In the genomic region with DNA sequence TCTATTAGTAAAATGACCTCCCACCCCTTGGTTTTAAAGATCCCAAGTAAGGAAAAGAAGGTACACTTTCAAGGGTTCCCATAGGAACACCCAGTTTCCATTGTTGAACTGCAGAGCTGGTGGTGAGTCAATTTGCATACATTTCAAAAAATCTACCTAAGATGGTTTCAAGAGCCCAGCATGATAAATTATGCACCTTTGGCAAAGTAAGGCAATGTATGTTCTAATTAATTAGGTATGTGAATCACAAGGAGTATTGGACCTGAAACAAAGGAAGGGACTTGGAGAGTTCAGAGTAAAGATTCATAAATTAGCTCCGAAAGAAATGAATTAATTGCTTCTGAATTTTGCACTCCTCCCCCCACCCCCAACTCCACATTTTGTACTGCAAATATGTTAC, we compare ENCODE assay signal across 20 cellular contexts.
DNase-seq lines count a peak whose midpoint lies in the region; ATAC-seq, FAIRE-seq and TF ChIP-seq lines count a peak whose summit lies in the region.
"Had no signal": no experiment of that assay in that cellular context is flagged by ENCODE, and none has a peak within 500 bp of the region (broad histone marks: within the 10 kb centered on the region; RNA-seq: fewer than 3 reads in every experiment).

No MANE protein-coding gene starts in this region.

- H3K9me3 Mint-ChIP-seq in GM23338 (peaks cover 8% of the 10 kb centered on the region), astrocyte (ENCODE audit: unreplicated experiment) (peaks cover 1% of the 10 kb centered on the region)
- H3K9me3 Mint-ChIP-seq: CD4-positive, alpha-beta T cell had no signal

- peaks cover 22% of the 10 kb centered on the region for H3K4me1 ChIP-seq in GM23338 (ENCODE audit: insufficient read depth)
- H3K4me1 ChIP-seq in astrocyte (ENCODE audit: insufficient read depth, low read length), result no peaks in the 10 kb centered on the region
- H3K4me1 ChIP-seq in smooth muscle cell (ENCODE audit: low read depth), result peaks cover 3% of the 10 kb centered on the region
- no peaks in the 10 kb centered on the region for H3K4me1 ChIP-seq in suprapubic skin
- H3K4me1 ChIP-seq: BE2C; BLaER1 treated with 17β-estradiol and CSF1 and Interleukin-3, amounts not matched to agents 10 nM and 100 nM had no signal

- H3K4me3 ChIP-seq in GM23338 (no peak overlapping the region), astrocyte (ENCODE audit: insufficient read depth, low read depth, low read length) (no peak overlapping the region), smooth muscle cell (no peak overlapping the region), suprapubic skin (no peak overlapping the region)
- H3K4me3 ChIP-seq: BLaER1 treated with 17β-estradiol and CSF1 and Interleukin-3, amounts not matched to agents 10 nM and 100 nM had no signal

- H3K4me3 Mint-ChIP-seq in GM23338 (no peak overlapping the region), astrocyte (ENCODE audit: unreplicated experiment) (no peak overlapping the region)
- H3K4me3 Mint-ChIP-seq: CD14-positive monocyte; CD4-positive, alpha-beta T cell had no signal

- no peak for ATAC-seq in GM23338

- H3K36me3 Mint-ChIP-seq in GM23338 (ENCODE audit: low read depth) (peaks cover 13% of the 10 kb centered on the region), astrocyte (ENCODE audit: low read depth, unreplicated experiment) (no peaks in the 10 kb centered on the region)
- H3K36me3 Mint-ChIP-seq: CD14-positive monocyte had no signal

- H3K9me3 ChIP-seq in astrocyte (ENCODE audit: insufficient read depth, low read depth, low read length) (no peaks in the 10 kb centered on the region), smooth muscle cell (replicated peaks; ENCODE audit: low read depth) (no peaks in the 10 kb centered on the region), suprapubic skin (no peaks in the 10 kb centered on the region)
- H3K9me3 ChIP-seq: BE2C; BLaER1 treated with 17β-estradiol and CSF1 and Interleukin-3, amounts not matched to agents 10 nM and 100 nM had no signal

- H3K4me1 Mint-ChIP-seq in GM23338 (peaks cover 34% of the 10 kb centered on the region), astrocyte (ENCODE audit: low read depth, unreplicated experiment) (peaks cover 19% of the 10 kb centered on the region)
- H3K4me1 Mint-ChIP-seq: CD14-positive monocyte had no signal

- H3K79me2 ChIP-seq in GM23338 (replicated peaks; ENCODE audit: insufficient read depth), result no peaks in the 10 kb centered on the region
- H3K79me2 ChIP-seq in astrocyte (ENCODE audit: insufficient read depth, low read length), result no peaks in the 10 kb centered on the region
- H3K79me2 ChIP-seq in smooth muscle cell (ENCODE audit: low read depth), result no peaks in the 10 kb centered on the region

- FAIRE-seq in astrocyte (lab: Jason Lieb, UNC), result no peak
- FAIRE-seq: GM12891, GM18507, H1 had no signal

- H3K36me3 ChIP-seq in GM23338 (ENCODE audit: insufficient read depth) (no peaks in the 10 kb centered on the region), astrocyte (ENCODE audit: insufficient read depth, low read length) (no peaks in the 10 kb centered on the region), smooth muscle cell (ENCODE audit: low read depth) (no peaks in the 10 kb centered on the region), suprapubic skin (no peaks in the 10 kb centered on the region)
- H3K36me3 ChIP-seq: BE2C; BLaER1 treated with 17β-estradiol and CSF1 and Interleukin-3, amounts not matched to agents 10 nM and 100 nM had no signal

- no peak for TF ChIP-seq CTCF in GM23338 (conservative IDR thresholded peaks at IDR 0.05; ENCODE audit: low read depth in 2 of 2)
- no peak for TF ChIP-seq CTCF in astrocyte (IDR thresholded peaks at IDR 0.05; ENCODE audit: insufficient read depth, low read depth, low read length)
- no peak for TF ChIP-seq CTCF in smooth muscle cell (IDR thresholded peaks at IDR 0.05; ENCODE audit: borderline replicate concordance, insufficient read depth, poor library complexity, severe bottlenecking)
- no peak for TF ChIP-seq CTCF in suprapubic skin (IDR thresholded peaks at IDR 0.05)

- H3K27me3 ChIP-seq in GM23338 (ENCODE audit: insufficient read depth) (no peaks in the 10 kb centered on the region), astrocyte (ENCODE audit: insufficient read depth, low read length) (no peaks in the 10 kb centered on the region), smooth muscle cell (ENCODE audit: low read depth) (no peaks in the 10 kb centered on the region), suprapubic skin (no peaks in the 10 kb centered on the region)
- H3K27me3 ChIP-seq: BE2C; BLaER1 treated with 17β-estradiol and CSF1 and Interleukin-3, amounts not matched to agents 10 nM and 100 nM had no signal

- WGBS in smooth muscle cell (ENCODE audit: low lambda C conversion rate), result 94% methylated on average over 1 of the region's 1 CpG
- 36% methylated on average over 1 of the region's 1 CpG for WGBS in suprapubic skin

- H3K4me2 ChIP-seq in GM23338 (no peak overlapping the region), astrocyte (ENCODE audit: low read length) (peak overlapping the region; percentile 71), smooth muscle cell (peak overlapping the region; percentile 77)
- H3K4me2 ChIP-seq: BLaER1 treated with 17β-estradiol and CSF1 and Interleukin-3, amounts not matched to agents 10 nM and 100 nM had no signal

- no peak overlapping the region for H3K27ac ChIP-seq in GM23338 (ENCODE audit: low read depth)
- H3K27ac ChIP-seq in astrocyte (ENCODE audit: low read depth, low read length), result no peak overlapping the region
- H3K27ac ChIP-seq in smooth muscle cell (ENCODE audit: low read depth), result peak overlapping the region; percentile 90
- no peak overlapping the region for H3K27ac ChIP-seq in suprapubic skin
- H3K27ac ChIP-seq: BLaER1 treated with 17β-estradiol and CSF1 and Interleukin-3, amounts not matched to agents 10 nM and 100 nM had no signal

- H3K9me2 ChIP-seq in GM23338 (ENCODE audit: insufficient read depth), result 0 out of 2 replicates have a peak, but pooled peaks cover 12% of the 10 kb centered on the region

- no peak for TF ChIP-seq POLR2A in suprapubic skin (IDR thresholded peaks at IDR 0.05)

- H3K27me3 Mint-ChIP-seq in GM23338 (ENCODE audit: insufficient read depth, low read depth, poor library complexity), result peaks cover 7% of the 10 kb centered on the region
- H3K27me3 Mint-ChIP-seq in astrocyte (ENCODE audit: low read depth, unreplicated experiment), result no peaks in the 10 kb centered on the region
- H3K27me3 Mint-ChIP-seq: CD4-positive, alpha-beta T cell had no signal

- H3K9ac ChIP-seq in astrocyte (ENCODE audit: low read length) (no peak overlapping the region), smooth muscle cell (ENCODE audit: low read depth) (no peak overlapping the region)
- H3K9ac ChIP-seq: BLaER1 treated with 17β-estradiol and CSF1 and Interleukin-3, amounts not matched to agents 10 nM and 100 nM had no signal

- H3K27ac Mint-ChIP-seq in GM23338, result no peak overlapping the region
- H3K27ac Mint-ChIP-seq in astrocyte (ENCODE audit: unreplicated experiment), result no peak overlapping the region
- H3K27ac Mint-ChIP-seq: CD14-positive monocyte; CD4-positive, alpha-beta T cell had no signal

- TF ChIP-seq EP300 in suprapubic skin (IDR thresholded peaks at IDR 0.05), result no peak

- H2AFZ ChIP-seq in GM23338 (0 out of 2 replicates have a peak overlapping the region, but pooled peaks have one; percentile 43), astrocyte (ENCODE audit: low read depth, low read length) (no peak overlapping the region), smooth muscle cell (ENCODE audit: low read depth) (no peak overlapping the region)

- H4K20me1 ChIP-seq in GM23338 (replicated peaks; ENCODE audit: insufficient read depth) (no peaks in the 10 kb centered on the region), astrocyte (ENCODE audit: insufficient read depth, low read length) (no peaks in the 10 kb centered on the region), smooth muscle cell (ENCODE audit: low read depth) (no peaks in the 10 kb centered on the region)
- H4K20me1 ChIP-seq: BLaER1 treated with 17β-estradiol and CSF1 and Interleukin-3, amounts not matched to agents 10 nM and 100 nM had no signal

- H3F3A ChIP-seq in GM23338 (replicated peaks; ENCODE audit: low read depth) (no peaks in the 10 kb centered on the region), smooth muscle cell (ENCODE audit: low read depth) (no peaks in the 10 kb centered on the region)

- DNase-seq in GM23338 (ENCODE audit: low spot score) (no peak), astrocyte (ENCODE audit: low read depth) (peak; percentile 58), smooth muscle cell (lab: John Stamatoyannopoulos, UW; ENCODE audit: unreplicated experiment) (no peak), retina (no peak), NCI-H2196 (lab: John Stamatoyannopoulos, UW; ENCODE audit: unreplicated experiment) (no peak), suprapubic skin (ENCODE audit: low spot score in 2 of 2) (no peak)
- DNase-seq: AML-193; BE2C; Calu3; CD4-positive, alpha-beta T cell; COR-L47; DMS53; DMS79 treated with DMSO at 0.1 percent for 48 hours; GF-D8; H7 had no signal

TF ChIP-seq in GM23338, 12 proteins besides CTCF, POLR2A, EP300 and RAD21 (continues in another document):
- TF ChIP-seq POLR2AphosphoS5 (IDR thresholded peaks at IDR 0.05; ENCODE audit: low read depth), result no peak
- TF ChIP-seq, protein P1, sequence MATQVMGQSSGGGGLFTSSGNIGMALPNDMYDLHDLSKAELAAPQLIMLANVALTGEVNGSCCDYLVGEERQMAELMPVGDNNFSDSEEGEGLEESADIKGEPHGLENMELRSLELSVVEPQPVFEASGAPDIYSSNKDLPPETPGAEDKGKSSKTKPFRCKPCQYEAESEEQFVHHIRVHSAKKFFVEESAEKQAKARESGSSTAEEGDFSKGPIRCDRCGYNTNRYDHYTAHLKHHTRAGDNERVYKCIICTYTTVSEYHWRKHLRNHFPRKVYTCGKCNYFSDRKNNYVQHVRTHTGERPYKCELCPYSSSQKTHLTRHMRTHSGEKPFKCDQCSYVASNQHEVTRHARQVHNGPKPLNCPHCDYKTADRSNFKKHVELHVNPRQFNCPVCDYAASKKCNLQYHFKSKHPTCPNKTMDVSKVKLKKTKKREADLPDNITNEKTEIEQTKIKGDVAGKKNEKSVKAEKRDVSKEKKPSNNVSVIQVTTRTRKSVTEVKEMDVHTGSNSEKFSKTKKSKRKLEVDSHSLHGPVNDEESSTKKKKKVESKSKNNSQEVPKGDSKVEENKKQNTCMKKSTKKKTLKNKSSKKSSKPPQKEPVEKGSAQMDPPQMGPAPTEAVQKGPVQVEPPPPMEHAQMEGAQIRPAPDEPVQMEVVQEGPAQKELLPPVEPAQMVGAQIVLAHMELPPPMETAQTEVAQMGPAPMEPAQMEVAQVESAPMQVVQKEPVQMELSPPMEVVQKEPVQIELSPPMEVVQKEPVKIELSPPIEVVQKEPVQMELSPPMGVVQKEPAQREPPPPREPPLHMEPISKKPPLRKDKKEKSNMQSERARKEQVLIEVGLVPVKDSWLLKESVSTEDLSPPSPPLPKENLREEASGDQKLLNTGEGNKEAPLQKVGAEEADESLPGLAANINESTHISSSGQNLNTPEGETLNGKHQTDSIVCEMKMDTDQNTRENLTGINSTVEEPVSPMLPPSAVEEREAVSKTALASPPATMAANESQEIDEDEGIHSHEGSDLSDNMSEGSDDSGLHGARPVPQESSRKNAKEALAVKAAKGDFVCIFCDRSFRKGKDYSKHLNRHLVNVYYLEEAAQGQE (IDR thresholded peaks at IDR 0.05; ENCODE audit: unreplicated experiment), result no peak
- TF ChIP-seq ZNF331 (CRISPR knock-in tag; IDR thresholded peaks at IDR 0.05; ENCODE audit: low read depth), result no peak
- TF ChIP-seq CREB1 (CRISPR knock-in tag; IDR thresholded peaks at IDR 0.05; ENCODE audit: low read depth), result no peak
